Comparison of ENCODE assay signal across 1 cellular context in the genomic region with DNA sequence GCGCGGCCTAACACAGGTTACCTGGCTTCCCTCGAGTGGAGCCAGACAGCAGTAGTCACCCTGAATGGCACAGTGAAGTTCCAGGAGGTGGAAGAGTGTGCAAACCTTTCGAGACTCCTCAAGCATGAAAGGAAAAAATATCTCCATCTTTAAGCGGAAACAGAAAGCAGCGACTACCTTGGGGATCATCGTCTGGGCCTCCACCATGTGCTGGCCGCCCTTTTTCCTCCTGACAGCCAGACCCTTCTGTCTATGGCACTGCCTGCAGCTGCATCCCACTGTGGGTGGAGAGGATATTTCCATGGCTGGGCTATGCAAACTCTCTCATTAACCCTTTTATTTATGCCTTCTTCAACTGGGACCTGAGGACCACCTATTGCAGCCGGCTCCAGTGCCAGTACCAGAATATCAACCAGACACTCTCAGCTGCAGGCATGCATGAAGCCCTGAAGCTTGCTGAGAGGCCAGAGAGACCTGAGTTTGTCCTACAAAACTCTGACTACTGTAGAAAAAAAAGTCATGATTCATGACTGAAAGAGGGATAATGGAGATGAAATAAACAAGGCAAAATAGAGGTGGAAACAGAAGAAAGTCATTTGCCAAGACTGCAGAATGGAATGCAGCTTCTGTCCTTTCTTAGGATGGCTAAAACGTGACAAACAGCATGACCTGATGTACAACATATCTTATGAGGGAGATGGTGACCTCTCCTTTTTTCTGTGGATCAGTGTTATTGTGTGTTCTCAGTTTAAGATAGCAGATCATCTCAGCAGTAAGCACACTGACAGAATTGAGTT.
A peak's percentile ranks its signal among the peaks of the same experiment; 100 is the strongest.
TF ChIP-seq lines count a peak whose summit lies in the region.

No MANE protein-coding gene starts in this region.

TF ChIP-seq in H1, 55 proteins besides CTCF, POLR2A, EP300 and RAD21:
- TF ChIP-seq, protein P1, sequence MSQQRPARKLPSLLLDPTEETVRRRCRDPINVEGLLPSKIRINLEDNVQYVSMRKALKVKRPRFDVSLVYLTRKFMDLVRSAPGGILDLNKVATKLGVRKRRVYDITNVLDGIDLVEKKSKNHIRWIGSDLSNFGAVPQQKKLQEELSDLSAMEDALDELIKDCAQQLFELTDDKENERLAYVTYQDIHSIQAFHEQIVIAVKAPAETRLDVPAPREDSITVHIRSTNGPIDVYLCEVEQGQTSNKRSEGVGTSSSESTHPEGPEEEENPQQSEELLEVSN (IDR thresholded peaks at IDR 0.05) = peak; percentile 95
- no peak for TF ChIP-seq SIN3A (conservative IDR thresholded peaks at IDR 0.05 in 1 of 2, IDR thresholded peaks at IDR 0.05 in 1 of 2; ENCODE audit: low read depth in 1 of 2, low read length in 2 of 2)
- TF ChIP-seq ASH2L (IDR thresholded peaks at IDR 0.05; ENCODE audit: low read length) = no peak
- TF ChIP-seq, protein P2, sequence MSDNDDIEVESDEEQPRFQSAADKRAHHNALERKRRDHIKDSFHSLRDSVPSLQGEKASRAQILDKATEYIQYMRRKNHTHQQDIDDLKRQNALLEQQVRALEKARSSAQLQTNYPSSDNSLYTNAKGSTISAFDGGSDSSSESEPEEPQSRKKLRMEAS (IDR thresholded peaks at IDR 0.05) = peak; percentile 87
- no peak for TF ChIP-seq ZNF274 (IDR thresholded peaks at IDR 0.05; ENCODE audit: borderline replicate concordance, extremely low read depth, low read length)
- no peak for TF ChIP-seq MAFK (IDR thresholded peaks at IDR 0.05; ENCODE audit: low read depth, low read length)
- no peak for TF ChIP-seq SUZ12 (IDR thresholded peaks at IDR 0.05; ENCODE audit: low read length)
- TF ChIP-seq TAF1 (IDR thresholded peaks at IDR 0.05; ENCODE audit: low read depth, low read length) = no peak
